Comparison of ENCODE assay signal across 14 cellular contexts in the genomic region with DNA sequence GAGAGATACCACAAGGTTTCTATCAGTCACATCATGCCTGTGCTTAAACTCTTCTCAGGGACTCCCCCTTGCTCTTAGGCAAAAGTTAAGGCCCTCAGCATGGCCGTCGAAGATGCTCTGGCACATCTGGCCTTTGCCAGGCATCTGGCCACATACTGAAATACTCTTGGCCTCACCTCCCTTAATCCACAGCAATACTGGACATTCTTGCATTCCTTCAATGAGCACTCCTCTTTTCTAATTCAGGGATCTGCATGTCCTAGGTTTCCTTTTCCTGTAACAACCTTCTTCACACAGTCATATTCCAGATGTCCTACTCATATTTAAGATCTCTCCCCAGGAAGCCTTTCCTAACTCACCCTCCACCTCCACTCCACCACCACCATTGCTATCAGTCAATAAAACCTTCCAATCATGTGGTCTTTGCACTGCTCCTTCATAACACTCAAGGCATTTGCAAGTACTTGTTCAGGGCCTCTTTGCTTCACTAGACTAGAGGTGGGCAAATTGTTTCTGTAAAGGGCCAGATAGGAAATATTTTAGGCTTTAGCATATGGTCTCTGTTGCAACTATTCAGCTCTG.
"Had no signal": no experiment of that assay in that cellular context is flagged by ENCODE, and none has a peak within 500 bp of the region (broad histone marks: within the 10 kb centered on the region; RNA-seq: fewer than 3 reads in every experiment).

No MANE protein-coding gene starts in this region.

- H3K27ac ChIP-seq: dorsolateral prefrontal cortex, heart right ventricle, right atrium auricular region had no signal

- H3K36me3 ChIP-seq: esophagus squamous epithelium, heart right ventricle, right atrium auricular region had no signal

- H3K9me3 ChIP-seq: esophagus squamous epithelium, heart right ventricle, right atrium auricular region had no signal

- ATAC-seq: heart right ventricle; left ventricle myocardium superior; stimulated activated effector memory CD8-positive, alpha-beta T cell treated with anti-CD3 and anti-CD28 coated beads, Interleukin-12 subunit alpha, Interleukin-12 subunit beta, amount 100 ng/mL, for 72 hours had no signal

- H3K4me3 ChIP-seq: dorsolateral prefrontal cortex, esophagus squamous epithelium, heart right ventricle, right atrium auricular region, smooth muscle cell had no signal

- H3K27me3 ChIP-seq: dorsolateral prefrontal cortex, right atrium auricular region had no signal

- DNase-seq: activated CD4-positive, alpha-beta T cell treated with anti-CD3 and anti-CD28 coated beads, Interleukin-2, amount 10 ng/mL, durations not matched to agents 7 days and 5 days; activated CD4-positive, CD25-positive, alpha-beta regulatory T cell; activated CD8-positive, alpha-beta memory T cell treated with anti-CD3 and anti-CD28 coated beads for 24 hours; activated naive CD4-positive, alpha-beta T cell treated with anti-CD3 and anti-CD28 coated beads, Interleukin-2, amount 10 ng/mL, durations not matched to agents 7 days and 5 days; esophagus squamous epithelium; foreskin melanocyte; heart right ventricle; islet precursor cell; left ventricle myocardium superior; naive B cell had no signal
